In the genomic region with DNA sequence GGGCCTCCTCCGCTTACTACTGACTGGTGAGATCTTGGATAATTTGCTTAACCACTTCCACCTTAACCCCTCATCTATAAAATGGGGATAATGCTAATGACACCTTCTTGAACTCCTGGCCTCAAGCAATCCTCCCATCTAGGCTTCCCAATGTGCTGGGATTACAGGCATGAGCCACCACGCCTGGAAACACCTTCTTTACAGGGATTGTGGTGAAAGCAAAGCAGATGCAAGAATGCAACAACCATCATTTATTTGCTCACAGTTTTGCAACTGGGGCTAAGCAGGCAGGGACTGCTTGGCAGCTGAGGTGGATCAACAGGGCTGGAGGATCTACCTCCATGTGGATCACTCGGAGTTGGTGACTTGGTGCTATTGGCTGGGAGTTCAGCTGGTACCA, we compare ENCODE assay signal across 1 cellular context.
TF ChIP-seq lines count a peak whose summit lies in the region.

No MANE protein-coding gene starts in this region.

TF ChIP-seq in A549, 52 proteins besides CTCF, POLR2A, EP300 and RAD21 (continued from another document):
- TF ChIP-seq CBX2 (IDR thresholded peaks at IDR 0.05; ENCODE audit: borderline replicate concordance, low read depth) (no peak), JUNB (IDR thresholded peaks at IDR 0.05) (no peak), ATOH8 (CRISPR knock-in tag; IDR thresholded peaks at IDR 0.05; ENCODE audit: low read depth) (peak; percentile 73; the same call in 1 of the 2 replicates), CBX8 (IDR thresholded peaks at IDR 0.05) (no peak), BHLHE40 (IDR thresholded peaks at IDR 0.05; ENCODE audit: low read depth, low read length) (no peak), FOSL2 (IDR thresholded peaks at IDR 0.05) (no peak), FOSL2 (CRISPR knock-in tag; IDR thresholded peaks at IDR 0.05) (no peak), PHF8 (IDR thresholded peaks at IDR 0.05; ENCODE audit: borderline replicate concordance, low read depth) (no peak), EHMT2 (IDR thresholded peaks at IDR 0.05; ENCODE audit: low read depth) (no peak), RNF2 (IDR thresholded peaks at IDR 0.05; ENCODE audit: borderline replicate concordance, low read depth) (no peak), ZC3H11A (IDR thresholded peaks at IDR 0.05) (no peak), FOSB (CRISPR knock-in tag; IDR thresholded peaks at IDR 0.05) (0 out of 2 replicates have a peak, but pooled peaks have one; percentile 39), ZSCAN20 (CRISPR knock-in tag; IDR thresholded peaks at IDR 0.05) (0 out of 2 replicates have a peak, but pooled peaks have one; percentile 29), MAFK (IDR thresholded peaks at IDR 0.05; ENCODE audit: partially characterized antibody) (no peak), POLR2AphosphoS2 (conservative IDR thresholded peaks at IDR 0.05; ENCODE audit: low read length) (no peak), NFE2L2 (conservative IDR thresholded peaks at IDR 0.05; ENCODE audit: low read length) (no peak), MYC (IDR thresholded peaks at IDR 0.05; ENCODE audit: borderline replicate concordance, low read length) (no peak), MAX (IDR thresholded peaks at IDR 0.05) (peak; percentile 13), HOXB13 (CRISPR knock-in tag; IDR thresholded peaks at IDR 0.05; ENCODE audit: low read depth) (no peak; the same call in none of the 2 replicates), TFCP2L1 (CRISPR knock-in tag; IDR thresholded peaks at IDR 0.05) (no peak), HOXB5 (CRISPR knock-in tag; IDR thresholded peaks at IDR 0.05) (no peak; the same call in 1 of the 2 replicates), KDM1A (IDR thresholded peaks at IDR 0.05; ENCODE audit: low read depth) (no peak), KDM5A (IDR thresholded peaks at IDR 0.05) (no peak), SREBF2 (IDR thresholded peaks at IDR 0.05) (no peak), RARB (CRISPR knock-in tag; IDR thresholded peaks at IDR 0.05) (0 out of 2 replicates have a peak, but pooled peaks have one; percentile 37), CHD4 (IDR thresholded peaks at IDR 0.05; ENCODE audit: borderline replicate concordance) (no peak), REST (IDR thresholded peaks at IDR 0.05) (no peak), USF2 (IDR thresholded peaks at IDR 0.05) (no peak)
- TF ChIP-seq, protein P1, sequence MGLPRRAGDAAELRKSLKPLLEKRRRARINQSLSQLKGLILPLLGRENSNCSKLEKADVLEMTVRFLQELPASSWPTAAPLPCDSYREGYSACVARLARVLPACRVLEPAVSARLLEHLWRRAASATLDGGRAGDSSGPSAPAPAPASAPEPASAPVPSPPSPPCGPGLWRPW (IDR thresholded peaks at IDR 0.05), result no peak
- TF ChIP-seq, protein P2, sequence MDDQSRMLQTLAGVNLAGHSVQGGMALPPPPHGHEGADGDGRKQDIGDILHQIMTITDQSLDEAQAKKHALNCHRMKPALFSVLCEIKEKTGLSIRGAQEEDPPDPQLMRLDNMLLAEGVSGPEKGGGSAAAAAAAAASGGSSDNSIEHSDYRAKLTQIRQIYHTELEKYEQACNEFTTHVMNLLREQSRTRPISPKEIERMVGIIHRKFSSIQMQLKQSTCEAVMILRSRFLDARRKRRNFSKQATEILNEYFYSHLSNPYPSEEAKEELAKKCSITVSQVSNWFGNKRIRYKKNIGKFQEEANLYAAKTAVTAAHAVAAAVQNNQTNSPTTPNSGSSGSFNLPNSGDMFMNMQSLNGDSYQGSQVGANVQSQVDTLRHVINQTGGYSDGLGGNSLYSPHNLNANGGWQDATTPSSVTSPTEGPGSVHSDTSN (IDR thresholded peaks at IDR 0.05), result no peak
- TF ChIP-seq, protein P3, sequence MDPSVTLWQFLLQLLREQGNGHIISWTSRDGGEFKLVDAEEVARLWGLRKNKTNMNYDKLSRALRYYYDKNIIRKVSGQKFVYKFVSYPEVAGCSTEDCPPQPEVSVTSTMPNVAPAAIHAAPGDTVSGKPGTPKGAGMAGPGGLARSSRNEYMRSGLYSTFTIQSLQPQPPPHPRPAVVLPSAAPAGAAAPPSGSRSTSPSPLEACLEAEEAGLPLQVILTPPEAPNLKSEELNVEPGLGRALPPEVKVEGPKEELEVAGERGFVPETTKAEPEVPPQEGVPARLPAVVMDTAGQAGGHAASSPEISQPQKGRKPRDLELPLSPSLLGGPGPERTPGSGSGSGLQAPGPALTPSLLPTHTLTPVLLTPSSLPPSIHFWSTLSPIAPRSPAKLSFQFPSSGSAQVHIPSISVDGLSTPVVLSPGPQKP (IDR thresholded peaks at IDR 0.05; ENCODE audit: low read depth, low read length), result no peak
- TF ChIP-seq, protein P4, sequence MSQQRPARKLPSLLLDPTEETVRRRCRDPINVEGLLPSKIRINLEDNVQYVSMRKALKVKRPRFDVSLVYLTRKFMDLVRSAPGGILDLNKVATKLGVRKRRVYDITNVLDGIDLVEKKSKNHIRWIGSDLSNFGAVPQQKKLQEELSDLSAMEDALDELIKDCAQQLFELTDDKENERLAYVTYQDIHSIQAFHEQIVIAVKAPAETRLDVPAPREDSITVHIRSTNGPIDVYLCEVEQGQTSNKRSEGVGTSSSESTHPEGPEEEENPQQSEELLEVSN (IDR thresholded peaks at IDR 0.05; ENCODE audit: borderline replicate concordance, low read depth), result no peak
